In the genomic region with DNA sequence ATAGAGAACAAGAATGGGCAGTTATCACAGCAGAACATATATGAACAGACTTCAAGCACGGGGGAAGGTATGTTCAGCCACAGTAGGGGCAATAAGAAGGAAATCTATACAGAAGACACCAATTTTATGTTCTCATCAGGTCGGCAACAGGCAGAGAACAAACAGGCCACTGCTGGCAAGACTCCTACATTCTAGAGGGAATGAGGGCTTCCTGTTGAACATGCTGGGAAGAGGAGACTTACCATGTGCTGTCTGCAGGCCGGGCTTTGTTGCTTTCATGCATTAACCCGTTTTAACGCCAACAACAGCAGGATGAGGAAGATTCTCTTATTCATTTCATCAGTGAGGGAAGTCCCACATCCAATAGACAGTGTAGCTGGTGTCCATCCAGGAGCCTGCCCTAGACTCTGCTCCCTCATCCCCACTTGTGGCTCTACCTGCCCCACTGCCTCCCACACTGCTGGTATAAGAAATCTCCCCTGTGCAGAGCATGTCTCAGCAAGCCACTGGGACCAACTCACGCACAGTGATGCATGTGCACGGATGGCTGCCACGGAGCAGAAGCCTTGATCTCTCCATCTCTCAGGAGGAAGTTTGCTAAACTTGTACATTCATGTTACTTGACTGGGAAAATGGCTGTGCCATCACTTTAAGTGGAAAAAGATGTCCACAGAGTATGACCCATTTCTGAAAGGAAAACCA, we compare ENCODE assay signal across 14 cellular contexts.
DNase-seq lines count a peak whose midpoint lies in the region; ATAC-seq and TF ChIP-seq lines count a peak whose summit lies in the region.
"Had no signal": no experiment of that assay in that cellular context is flagged by ENCODE, and none has a peak within 500 bp of the region (broad histone marks: within the 10 kb centered on the region; RNA-seq: fewer than 3 reads in every experiment).

No MANE protein-coding gene starts in this region.

- H3K9ac ChIP-seq in endodermal cell (ENCODE audit: extremely low read depth, low read length, poor library complexity, severe bottlenecking), result no peak overlapping the region
- H3K9ac ChIP-seq in mesendoderm (ENCODE audit: low read length), result no peak overlapping the region

- H3K4me3 ChIP-seq in endodermal cell (ENCODE audit: low read length), result no peak overlapping the region
- H3K4me3 ChIP-seq in mesendoderm (ENCODE audit: low read length), result no peak overlapping the region

- H3K4ac ChIP-seq in mesendoderm (ENCODE audit: low read depth, low read length), result no peak overlapping the region

- H3K9me3 Mint-ChIP-seq in endodermal cell, result peaks cover 4% of the 10 kb centered on the region
- H3K9me3 Mint-ChIP-seq: activated naive CD8-positive, alpha-beta T cell treated with anti-CD3 and anti-CD28 coated beads, Interleukin-2, amount 10 ng/mL, durations not matched to agents 7 days and 5 days had no signal

- H3K56ac ChIP-seq in mesendoderm (ENCODE audit: low read length), result no peak overlapping the region

- no peaks in the 10 kb centered on the region for H3K79me1 ChIP-seq in mesendoderm (ENCODE audit: low read length)

- ATAC-seq in GM19023 (IDR thresholded peaks at IDR 0.05; ENCODE audit: unreplicated experiment) (no peak), GM18858 (IDR thresholded peaks at IDR 0.05; ENCODE audit: unreplicated experiment) (no peak)
- ATAC-seq: naive thymus-derived CD4-positive, alpha-beta T cell had no signal

- H3K27ac ChIP-seq in endodermal cell (ENCODE audit: low read depth, low read length) (no peak overlapping the region), mesendoderm (ENCODE audit: low read depth, low read length) (no peak overlapping the region)

- H3K27ac Mint-ChIP-seq in endodermal cell, result no peak overlapping the region
- H3K27ac Mint-ChIP-seq: activated naive CD8-positive, alpha-beta T cell treated with anti-CD3 and anti-CD28 coated beads, Interleukin-2, amount 10 ng/mL, durations not matched to agents 7 days and 5 days; naive thymus-derived CD4-positive, alpha-beta T cell had no signal

- 87 to 93% methylated on average over 7 to 8 of the region's 8 CpGs for WGBS in endodermal cell (ENCODE audit: insufficient coverage in 1 of 2, insufficient read length in 1 of 2), 2 experiments
- WGBS in mesendoderm (ENCODE audit: extremely low coverage, insufficient coverage, low lambda C conversion rate), result no CpG with 5 or more reads among the region's 8 CpGs

- H3K18ac ChIP-seq in mesendoderm (ENCODE audit: low read length), result no peak overlapping the region

- H3K36me3 Mint-ChIP-seq in endodermal cell (ENCODE audit: low read depth), result no peaks in the 10 kb centered on the region
- H3K36me3 Mint-ChIP-seq: activated naive CD8-positive, alpha-beta T cell treated with anti-CD3 and anti-CD28 coated beads, Interleukin-2, amount 10 ng/mL, durations not matched to agents 7 days and 5 days had no signal

- no peaks in the 10 kb centered on the region for H3K27me3 ChIP-seq in endodermal cell (ENCODE audit: control insufficient read depth, insufficient read depth, low read length, poor library complexity, severe bottlenecking)
- H3K27me3 ChIP-seq in mesendoderm (ENCODE audit: insufficient read depth, low read length, poor library complexity), result no peaks in the 10 kb centered on the region

- DNase-seq in AG08395 (ENCODE audit: low spot score) (peak; percentile 35), M059J (ENCODE audit: low read depth) (peak; percentile 28), endodermal cell (peak; percentile 15), mesendoderm (peak; percentile 12), GM19240 (ENCODE audit: insufficient read length, low spot score) (no peak), SKM-1 treated with dmso at 0.1 percent for 144 hours (lab: John Stamatoyannopoulos, UW; ENCODE audit: unreplicated experiment) (no peak)
- DNase-seq: activated CD4-positive, alpha-beta T cell treated with anti-CD3 and anti-CD28 coated beads for 48 hours; activated naive CD8-positive, alpha-beta T cell treated with anti-CD3 and anti-CD28 coated beads, Interleukin-2, amount 10 ng/mL, durations not matched to agents 7 days and 5 days; Calu3; naive thymus-derived CD4-positive, alpha-beta T cell; NCI-H2029; SHP77 had no signal

- H4K5ac ChIP-seq in mesendoderm (ENCODE audit: low read length), result no peak overlapping the region

- no peak overlapping the region for H2BK15ac ChIP-seq in mesendoderm (replicated peaks; ENCODE audit: low read depth)

- H3K9me3 ChIP-seq in endodermal cell (ENCODE audit: control insufficient read depth, low read length), result no peaks in the 10 kb centered on the region

- H2BK120ac ChIP-seq in mesendoderm (ENCODE audit: low read depth, low read length), result no peak overlapping the region

- H3K4me3 Mint-ChIP-seq in endodermal cell, result no peak overlapping the region
- H3K4me3 Mint-ChIP-seq: activated naive CD8-positive, alpha-beta T cell treated with anti-CD3 and anti-CD28 coated beads, Interleukin-2, amount 10 ng/mL, durations not matched to agents 7 days and 5 days; naive thymus-derived CD4-positive, alpha-beta T cell had no signal

- H3K4me2 ChIP-seq in mesendoderm (ENCODE audit: low read length), result no peak overlapping the region

- H3K27me3 Mint-ChIP-seq in endodermal cell (ENCODE audit: insufficient read depth), result peaks cover 6% of the 10 kb centered on the region

- H3K79me2 ChIP-seq in mesendoderm (ENCODE audit: control insufficient read depth, insufficient read depth, low read length), result no peaks in the 10 kb centered on the region

- H3K4me1 Mint-ChIP-seq in endodermal cell, result peaks cover 10% of the 10 kb centered on the region
- H3K4me1 Mint-ChIP-seq: activated naive CD8-positive, alpha-beta T cell treated with anti-CD3 and anti-CD28 coated beads, Interleukin-2, amount 10 ng/mL, durations not matched to agents 7 days and 5 days had no signal

- H4K8ac ChIP-seq in mesendoderm (ENCODE audit: low read depth, low read length), result no peak overlapping the region

- H3K4me1 ChIP-seq in endodermal cell (ENCODE audit: control insufficient read depth, insufficient read depth, low read length) (no peaks in the 10 kb centered on the region), mesendoderm (ENCODE audit: control insufficient read depth, low read depth, low read length) (no peaks in the 10 kb centered on the region)

- H2BK5ac ChIP-seq in mesendoderm (ENCODE audit: low read length), result no peak overlapping the region

- H3K36me3 ChIP-seq in endodermal cell (ENCODE audit: control insufficient read depth, insufficient read depth, low read length) (no peaks in the 10 kb centered on the region), mesendoderm (ENCODE audit: control insufficient read depth, insufficient read depth, low read length) (no peaks in the 10 kb centered on the region)

- H3K23ac ChIP-seq in mesendoderm (ENCODE audit: low read length), result no peak overlapping the region

- no peak overlapping the region for H2AK5ac ChIP-seq in mesendoderm (ENCODE audit: low read length)

- no peak for TF ChIP-seq CTCF in endodermal cell (conservative IDR thresholded peaks at IDR 0.05)

Comparison
In these comparisons a context has a peak if more than half of its experiments do, and no peak if none do; other contexts are left out.
1. DNase-seq: peak in AG08395 (single experiment), M059J (single experiment), endodermal cell (single experiment) and mesendoderm (single experiment); none in GM19240 (single experiment) and SKM-1 treated with dmso at 0.1 percent for 144 hours (single experiment).